Comparison of ENCODE assay signal across 19 cellular contexts in the genomic region with DNA sequence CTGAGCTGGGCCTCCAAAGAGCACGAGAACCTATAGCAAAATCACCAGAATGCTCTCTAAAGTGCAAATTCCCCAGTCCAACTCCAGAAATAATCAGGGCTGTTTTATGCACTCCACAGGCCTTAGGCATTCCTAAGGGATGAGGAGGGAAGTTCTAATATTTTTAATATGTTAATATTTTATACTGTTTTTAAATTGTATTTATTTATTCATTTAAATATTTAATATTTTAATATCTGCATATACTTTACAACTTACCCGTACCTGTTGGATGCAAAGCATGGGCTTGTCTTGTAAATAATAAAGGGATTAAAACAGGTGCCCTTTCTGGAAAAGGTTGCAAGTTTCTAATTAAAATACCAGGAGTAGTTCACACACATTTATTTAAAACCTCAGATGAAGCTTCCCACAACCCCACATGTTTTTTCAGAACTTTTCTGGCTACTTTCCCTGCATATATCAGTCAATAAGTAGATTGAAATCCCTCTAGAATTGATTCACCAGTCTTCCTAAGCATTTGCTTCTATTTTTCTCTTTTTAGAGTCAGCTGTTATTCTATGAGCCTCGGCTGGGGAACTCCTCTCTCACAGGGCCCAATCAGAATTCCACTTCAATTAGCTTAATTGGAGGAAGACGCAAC.
"Had no signal": no experiment of that assay in that cellular context is flagged by ENCODE, and none has a peak within 500 bp of the region (broad histone marks: within the 10 kb centered on the region; RNA-seq: fewer than 3 reads in every experiment).

No MANE protein-coding gene starts in this region.

- H3K9me3 ChIP-seq: gastrocnemius medialis, lower lobe of right lung, right lobe of liver, thoracic aorta, tibial nerve, upper lobe of left lung had no signal

- H3K9me3 Mint-ChIP-seq: effector memory CD8-positive, alpha-beta T cell; naive B cell; nephron; stimulated activated naive B cell treated with anti-CD40 and anti-IgM and Interleukin-4, amounts not matched to agents 10 μg/mL and 1 μg/mL and 100 μg/mL, for 72 hours; stimulated activated naive CD8-positive, alpha-beta T cell treated with anti-CD3 and anti-CD28 coated beads, Interleukin-15, Interleukin-2, amounts not matched to agents 100 ng/mL and 50 ng/mL, for 24 hours had no signal

- H3K4me1 ChIP-seq: gastrocnemius medialis, lower lobe of right lung, parathyroid adenoma, right lobe of liver, tibial nerve, upper lobe of left lung had no signal

- H3K4me3 ChIP-seq: gastrocnemius medialis, lower lobe of right lung, right lobe of liver, thoracic aorta, tibial nerve, upper lobe of left lung had no signal

- H3K4me3 Mint-ChIP-seq: effector memory CD8-positive, alpha-beta T cell; naive B cell; nephron; stimulated activated naive B cell treated with anti-CD40 and anti-IgM and Interleukin-4, amounts not matched to agents 10 μg/mL and 1 μg/mL and 100 μg/mL, for 72 hours; stimulated activated naive CD8-positive, alpha-beta T cell treated with anti-CD3 and anti-CD28 coated beads, Interleukin-15, Interleukin-2, amounts not matched to agents 100 ng/mL and 50 ng/mL, for 24 hours had no signal

- ATAC-seq: effector memory CD8-positive, alpha-beta T cell; gastrocnemius medialis; left ventricle myocardium superior; lower lobe of right lung; right lobe of liver; stimulated activated naive B cell treated with anti-CD40 and anti-IgM and Interleukin-4, amounts not matched to agents 10 μg/mL and 1 μg/mL and 100 μg/mL, for 72 hours had no signal

- H3K36me3 ChIP-seq: gastrocnemius medialis, lower lobe of right lung, right lobe of liver, thoracic aorta, tibial nerve, upper lobe of left lung had no signal

- H3K4me1 Mint-ChIP-seq: naive B cell; nephron; stimulated activated naive B cell treated with anti-CD40 and anti-IgM and Interleukin-4, amounts not matched to agents 10 μg/mL and 1 μg/mL and 100 μg/mL, for 72 hours had no signal

- H3K27ac Mint-ChIP-seq: effector memory CD8-positive, alpha-beta T cell; naive B cell; nephron; progenitor cell of endocrine pancreas; stimulated activated naive B cell treated with anti-CD40 and anti-IgM and Interleukin-4, amounts not matched to agents 10 μg/mL and 1 μg/mL and 100 μg/mL, for 72 hours; stimulated activated naive CD8-positive, alpha-beta T cell treated with anti-CD3 and anti-CD28 coated beads, Interleukin-15, Interleukin-2, amounts not matched to agents 100 ng/mL and 50 ng/mL, for 24 hours had no signal

- H3K9ac ChIP-seq: parathyroid adenoma had no signal

- DNase-seq: cortex of kidney; effector memory CD8-positive, alpha-beta T cell; gastrocnemius medialis; left ventricle myocardium superior; lower lobe of right lung; naive B cell; nucleus accumbens; right lobe of liver; small intestine; stimulated activated CD4-positive, alpha-beta T cell treated with anti-CD3 and anti-CD28 coated beads, Interleukin-15, amount 100 ng/mL, for 24 hours; stimulated activated CD4-positive, alpha-beta T cell treated with anti-CD3 and anti-CD28 coated beads, Interleukin-2, amount 100 ng/mL, for 48 hours; stimulated activated naive B cell treated with anti-CD40 and anti-IgM and Interleukin-4, amounts not matched to agents 10 μg/mL and 1 μg/mL and 100 μg/mL, for 72 hours; upper lobe of left lung had no signal

- H3K36me3 Mint-ChIP-seq: naive B cell; stimulated activated naive B cell treated with anti-CD40 and anti-IgM and Interleukin-4, amounts not matched to agents 10 μg/mL and 1 μg/mL and 100 μg/mL, for 72 hours had no signal

- H3K27me3 Mint-ChIP-seq: effector memory CD8-positive, alpha-beta T cell; naive B cell; progenitor cell of endocrine pancreas; stimulated activated naive B cell treated with anti-CD40 and anti-IgM and Interleukin-4, amounts not matched to agents 10 μg/mL and 1 μg/mL and 100 μg/mL, for 72 hours; stimulated activated naive CD8-positive, alpha-beta T cell treated with anti-CD3 and anti-CD28 coated beads, Interleukin-15, Interleukin-2, amounts not matched to agents 100 ng/mL and 50 ng/mL, for 24 hours had no signal

- H2AFZ ChIP-seq: parathyroid adenoma had no signal

- H3K79me2 ChIP-seq: parathyroid adenoma had no signal

- H3K27me3 ChIP-seq: gastrocnemius medialis, right lobe of liver, tibial nerve, upper lobe of left lung had no signal

- H3K27ac ChIP-seq: gastrocnemius medialis, lower lobe of right lung, parathyroid adenoma, right lobe of liver, thoracic aorta, tibial nerve, upper lobe of left lung had no signal
